In genomic region chr6:155314773-155315515, GRCh38 we compare ENCODE assay signal across 8 cellular contexts. TPM values are rescaled to one million over a fixed set of nuclear protein-coding genes. Genes with fewer than 3 reads are reported as not detected.
DNase-seq lines count a peak whose midpoint lies in the region; ATAC-seq, FAIRE-seq and TF ChIP-seq lines count a peak whose summit lies in the region.

No MANE protein-coding gene starts in this region.

- peak overlapping the region; percentile 38 for H3K4me3 ChIP-seq in GM12875 (ENCODE audit: low read depth, low read length)
- H3K4me3 ChIP-seq in HEK293 (ENCODE audit: low read depth, low read length) = peak overlapping the region; percentile 57
- peak overlapping the region; percentile 98 for H3K4me3 ChIP-seq in MG63
- peak overlapping the region; percentile 76 for H3K4me3 ChIP-seq in SJCRH30
- H3K4me3 ChIP-seq in K562 = peak overlapping the region; percentile 88
- peak overlapping the region; percentile 66 for H3K4me3 ChIP-seq in iPS-15b (ENCODE audit: low read depth, low read length)

- H3K4me2 ChIP-seq in K562 (ENCODE audit: insufficient read depth, low read length) = peak overlapping the region; percentile 94

- peak; percentile 87 for TF ChIP-seq POLR2A in K562 (conservative IDR thresholded peaks at IDR 0.05)

- TF ChIP-seq EP300 in K562 (IDR thresholded peaks at IDR 0.05; ENCODE audit: low read length) = no peak; the same call in none of the 2 replicates

- H3K36me3 ChIP-seq in HEK293 (ENCODE audit: control insufficient read depth in 2 of 2, insufficient read depth in 1 of 2, low read length in 2 of 2) (peaks cover 0 to 15% of the 10 kb centered on the region in 2 experiments; a peak in 1 of 3 replicates), MG63 (peaks cover 10% of the 10 kb centered on the region), SJCRH30 (no peaks in the 10 kb centered on the region), K562 (ENCODE audit: control insufficient read depth, insufficient read depth, low read length) (peaks cover 29% of the 10 kb centered on the region), iPS-15b (ENCODE audit: control insufficient read depth, insufficient read depth, low read length) (peaks cover 8% of the 10 kb centered on the region)

- POLR2A ChIA-PET in HEK293 (lab: Yijun Ruan, JAX) (interaction anchor here (0.5 to 2.0 kb wide), 6 partner anchors 13 to 1465 kb away, joined by 3 to 5 read pairs (median 4); no protein-coding TSS in a partner anchor), K562 (lab: Yijun Ruan, JAX) (interaction anchor here (0.8 to 1.5 kb wide), 6 partner anchors 8 to 110 kb away, joined by 3 to 6 read pairs (median 4); no protein-coding TSS in a partner anchor)

- H3K27ac ChIP-seq in HEK293 (ENCODE audit: extremely low read depth, low read depth, low read length) = peak overlapping the region; percentile 33; the same call in 1 of the 2 replicates
- peak overlapping the region; percentile 25; the same call in 1 of the 2 replicates for H3K27ac ChIP-seq in SJCRH30
- peak overlapping the region; percentile 94 for H3K27ac ChIP-seq in K562 (ENCODE audit: extremely low read depth, low read depth, low read length)

- intact Hi-C loops in K562 (cut with micrococcal nuclease) = loop anchor here (5.0 to 10.0 kb wide), 2 partner anchors 638 to 1370 kb away; no protein-coding TSS in a partner anchor

- peak; percentile 76 for DNase-seq in MG63
- DNase-seq in SJCRH30 = peak; percentile 75 to 87
- peak; percentile 43 to 86 (median 56) for DNase-seq in K562 (ENCODE audit: extremely low read depth in 1 of 4, low spot score in 3 of 4)
- peak; percentile 17 for DNase-seq in stimulated activated CD4-positive, alpha-beta T cell treated with anti-CD3 and anti-CD28 coated beads, Interleukin-12 subunit alpha, Interleukin-12 subunit beta, amount 100 ng/mL, for 4 hours
- no peak for DNase-seq in retina

- H3K27me3 ChIP-seq in MG63 (no peaks in the 10 kb centered on the region), SJCRH30 (no peaks in the 10 kb centered on the region), K562 (ENCODE audit: control insufficient read depth in 2 of 2, insufficient read depth in 2 of 2, low read length in 2 of 2) (no peaks in the 10 kb centered on the region), iPS-15b (ENCODE audit: control insufficient read depth, insufficient read depth, low read length) (no peaks in the 10 kb centered on the region)

- CTCF ChIA-PET in HEK293 (lab: Yijun Ruan, JAX) (interaction anchor here (0.5 to 3.1 kb wide), 9 partner anchors 14 to 1610 kb away, joined by 3 to 22 read pairs (median 3); no protein-coding TSS in a partner anchor), K562 (lab: Yijun Ruan, JAX; ENCODE audit: low intra/inter-chr PET ratio) (no interaction called here)

- H3K79me2 ChIP-seq in K562 (ENCODE audit: control insufficient read depth, insufficient read depth, low read length) = peaks cover 23% of the 10 kb centered on the region

- H3K9ac ChIP-seq in K562 (ENCODE audit: insufficient read depth in 1 of 2, low read depth in 2 of 2, low read length in 2 of 2) (peak overlapping the region; percentile 75 to 88), iPS-15b (ENCODE audit: low read depth, low read length) (peak overlapping the region; percentile 1)

- peak overlapping the region; percentile 98 for H2AFZ ChIP-seq in K562 (ENCODE audit: low read depth, low read length)

- no peak for FAIRE-seq in K562 (lab: Jason Lieb, UNC)

- TF ChIP-seq RAD21 in K562 (CRISPR knock-in tag; conservative IDR thresholded peaks at IDR 0.05 in 1 of 2, IDR thresholded peaks at IDR 0.05 in 1 of 2) = peak in 1 of 2 experiments; percentile 20; a peak in 2 of 4 replicates

- BruUV-seq in K562 (replicated peaks; lab: Mats Ljungman, UMichigan) = TSS peak; percentile 98

- H3K4me1 ChIP-seq in HEK293 (ENCODE audit: control insufficient read depth, insufficient read depth, low read length) (peaks cover 5% of the 10 kb centered on the region; the same call in 1 of the 2 replicates), SJCRH30 (peaks cover 5% of the 10 kb centered on the region), K562 (replicated peaks in 1 of 2; ENCODE audit: control insufficient read depth in 2 of 2, insufficient read depth in 2 of 2, low read length in 2 of 2) (peaks cover 4 to 7% of the 10 kb centered on the region in 2 experiments; a peak in 3 of 5 replicates), iPS-15b (ENCODE audit: control insufficient read depth, insufficient read depth, low read length) (no peaks in the 10 kb centered on the region)

- under 1% methylated on average over 20 of the region's 20 CpGs for WGBS in K562 (ENCODE audit: insufficient coverage, low coverage, missing lambda C conversion rate)

- peak; percentile 64 for ATAC-seq in K562

- H4K20me1 ChIP-seq in K562 (replicated peaks; ENCODE audit: control insufficient read depth, insufficient read depth, low read length) = no peaks in the 10 kb centered on the region

- in situ Hi-C loops in K562 (cut with MboI) = loop anchor here (25.0 kb wide), 1 partner anchor 1872 kb away; no protein-coding TSS in a partner anchor

- no peaks in the 10 kb centered on the region for H3K9me1 ChIP-seq in K562 (ENCODE audit: control insufficient read depth, insufficient read depth, low read length)

- H3K9me3 ChIP-seq in HEK293 (ENCODE audit: control insufficient read depth, insufficient read depth, low read depth, low read length) = no peaks in the 10 kb centered on the region
- no peaks in the 10 kb centered on the region for H3K9me3 ChIP-seq in MG63
- H3K9me3 ChIP-seq in SJCRH30 (replicated peaks) = no peaks in the 10 kb centered on the region
- H3K9me3 ChIP-seq in K562 (replicated peaks; ENCODE audit: control insufficient read depth, insufficient read depth, low read depth, low read length) = no peaks in the 10 kb centered on the region
- H3K9me3 ChIP-seq in iPS-15b (ENCODE audit: control insufficient read depth, insufficient read depth, low read length) = no peaks in the 10 kb centered on the region

- TF ChIP-seq CTCF in GM12875 (IDR thresholded peaks at IDR 0.05; ENCODE audit: borderline replicate concordance, insufficient read depth, low read depth, low read length) = no peak
- no peak for TF ChIP-seq CTCF in HEK293 (tag by site-specific recombination; IDR thresholded peaks at IDR 0.05)
- 0 out of 6 replicates have a peak, but pooled peaks of 1 of the 3 experiments have one; percentile 0 for TF ChIP-seq CTCF in K562 (IDR thresholded peaks at IDR 0.05 in 2 of 3, conservative IDR thresholded peaks at IDR 0.05 in 1 of 3; ENCODE audit: insufficient read depth in 2 of 3, low read depth in 1 of 3, low read length in 3 of 3)

TF ChIP-seq in HEK293, 187 proteins besides CTCF, POLR2A, EP300 and RAD21 (continues in another document):
- TF ChIP-seq HOXC10 (CRISPR knock-in tag; IDR thresholded peaks at IDR 0.05) = no peak

TF ChIP-seq in K562, 482 proteins besides CTCF, POLR2A, EP300 and RAD21 (continues in another document):
- 0 out of 2 replicates have a peak, but pooled peaks have one; percentile 35 for TF ChIP-seq HNRNPUL1 (IDR thresholded peaks at IDR 0.05; ENCODE audit: low read length)

RNA-seq across cellular contexts. Expression of gene TFB1M, which starts 0.7 kb away (rescaled TPM):
- 7.1 and 20.6 TPM in 2 replicates for total RNA-seq in MG63 (2014; rRNA removed; shearing (Covaris generic); ENCODE audit: low replicate concordance)
- total RNA-seq in SJCRH30 (2014; rRNA removed; shearing (Covaris generic)) = 9.2 and 13.1 TPM in 2 replicates
- 78.0 and 128 TPM in 2 replicates for total RNA-seq in K562 (2011; cell fraction: chromatin; rRNA removed; ENCODE audit: low replicate concordance)
- 43.4 and 57.8 TPM in 2 replicates for total RNA-seq in K562 (2011; cell fraction: nucleolus; rRNA removed)
- total RNA-seq in K562 (2011; cell fraction: nucleoplasm; rRNA removed) = 59.3 and 74.2 TPM in 2 replicates
- 34.5 and 34.6 TPM in 2 replicates for total RNA-seq in K562 (2014; rRNA removed)
- 48.8 and 52.4 TPM in 2 replicates for total RNA-seq in K562 (2014; rRNA removed; fragmentation: Illumina TruSeq; extraction: Trizol)
- total RNA-seq in K562 (2015; rRNA removed; fragmentation: Illumina TruSeq; extraction: Trizol) = 36.8 and 42.8 TPM in 2 replicates
- total RNA-seq in K562 (2021) = 35.6 and 50.7 TPM in 2 replicates
- 32.8 and 40.4 TPM in 2 replicates for polyA plus RNA-seq in K562 (2011; rRNA removed)
- polyA plus RNA-seq in K562 (2011; cell fraction: cytosol; rRNA removed) = 18.9 and 23.9 TPM in 2 replicates
- 50.5 and 51.9 TPM in 2 replicates for polyA plus RNA-seq in K562 (2011; cell fraction: nucleus; rRNA removed)
- 19.3 and 23.7 TPM in 2 replicates for polyA plus RNA-seq in K562 (2012)
- 34.6 and 39.7 TPM in 2 replicates for polyA plus RNA-seq in K562 (2014; fragmentation: Illumina TruSeq; extraction: Trizol)
- 100 to 1,000 TPM; 129 to 145 TPM for polyA plus RNA-seq in K562 (2014; fragmentation: Nextera tagmentation; extraction: Ambion mirVana)
- polyA plus RNA-seq in K562 (2014; rRNA removed) = 36.6 and 37.6 TPM in 2 replicates
- 55.1 and 57.5 TPM in 2 replicates for polyA minus RNA-seq in K562 (2011; rRNA and poly(A)+ RNA removed)
- 17.5 and 20.9 TPM in 2 replicates for polyA minus RNA-seq in K562 (2011; cell fraction: cytosol; rRNA and poly(A)+ RNA removed)
- 80.4 and 104 TPM in 2 replicates for polyA minus RNA-seq in K562 (2011; cell fraction: nucleus; rRNA and poly(A)+ RNA removed)

RNA-seq across cellular contexts. Expression of gene CLDN20, which starts 51.1 kb away (rescaled TPM):
- total RNA-seq in MG63 (2014; rRNA removed; shearing (Covaris generic); ENCODE audit: low replicate concordance) = not detected in 2 replicates
- total RNA-seq in SJCRH30 (2014; rRNA removed; shearing (Covaris generic)) = not detected in 2 replicates
- total RNA-seq in K562 (2011; cell fraction: chromatin; rRNA removed; ENCODE audit: low replicate concordance) = not detected in 2 replicates
- total RNA-seq in K562 (2011; cell fraction: nucleolus; rRNA removed) = not detected in 2 replicates
- not detected in 2 replicates for total RNA-seq in K562 (2011; cell fraction: nucleoplasm; rRNA removed)
- total RNA-seq in K562 (2014; rRNA removed) = not detected in 2 replicates
- total RNA-seq in K562 (2014; rRNA removed; fragmentation: Illumina TruSeq; extraction: Trizol) = not detected in 2 replicates
- not detected in 2 replicates for total RNA-seq in K562 (2015; rRNA removed; fragmentation: Illumina TruSeq; extraction: Trizol)
- total RNA-seq in K562 (2021) = not detected in 2 replicates
- not detected in 2 replicates for polyA plus RNA-seq in K562 (2011; rRNA removed)
- not detected in 2 replicates for polyA plus RNA-seq in K562 (2011; cell fraction: cytosol; rRNA removed)
- not detected in 2 replicates for polyA plus RNA-seq in K562 (2011; cell fraction: nucleus; rRNA removed)
- 0.18 and 0.26 TPM in 2 replicates for polyA plus RNA-seq in K562 (2012)
- not detected in 2 replicates for polyA plus RNA-seq in K562 (2014; fragmentation: Illumina TruSeq; extraction: Trizol)
- not detected for polyA plus RNA-seq in K562 (2014; fragmentation: Nextera tagmentation; extraction: Ambion mirVana)
- polyA plus RNA-seq in K562 (2014; rRNA removed) = not detected in 2 replicates
- polyA minus RNA-seq in K562 (2011; rRNA and poly(A)+ RNA removed) = not detected in 2 replicates
- polyA minus RNA-seq in K562 (2011; cell fraction: cytosol; rRNA and poly(A)+ RNA removed) = not detected in 2 replicates
- polyA minus RNA-seq in K562 (2011; cell fraction: nucleus; rRNA and poly(A)+ RNA removed) = not detected in 2 replicates

Comparison
In these comparisons a context has a peak if more than half of its experiments do, and no peak if none do; other contexts are left out.
1. H3K4me3 ChIP-seq: peak in every context shown above with its lines; median percentile 98 in MG63; 88 in K562; 76 in SJCRH30; 66 in iPS-15b; 57 in HEK293; 38 in GM12875.
2. H3K27ac ChIP-seq: peak in every context shown above with its lines; median percentile 94 in K562; 33 in HEK293; 25 in SJCRH30.